In genomic region chr18:59039449-59039848, GRCh38 we compare ENCODE assay signal across 22 cellular contexts.
"Had no signal": no experiment of that assay in that cellular context is flagged by ENCODE, and none has a peak within 500 bp of the region (broad histone marks: within the 10 kb centered on the region; RNA-seq: fewer than 3 reads in every experiment).

No MANE protein-coding gene starts in this region.

- H3K36me3 ChIP-seq: heart left ventricle, SJSA1, thyroid gland, upper lobe of right lung had no signal

- H3K27ac ChIP-seq: heart left ventricle, SJSA1, thyroid gland, upper lobe of right lung had no signal

- H3K4me3 ChIP-seq: heart left ventricle, mucosa of descending colon, SJSA1, thyroid gland, upper lobe of right lung had no signal

- H3K9me3 ChIP-seq: heart left ventricle, mucosa of descending colon, SJSA1, thyroid gland, upper lobe of right lung had no signal

- FAIRE-seq: bronchial epithelial cell, islet of Langerhans had no signal

- H3K4me3 Mint-ChIP-seq: activated naive CD8-positive, alpha-beta T cell treated with anti-CD3 and anti-CD28 coated beads, Interleukin-2, amount 10 ng/mL, durations not matched to agents 7 days and 5 days had no signal

- H3K9me3 Mint-ChIP-seq: activated naive CD8-positive, alpha-beta T cell treated with anti-CD3 and anti-CD28 coated beads, Interleukin-2, amount 10 ng/mL, durations not matched to agents 7 days and 5 days had no signal

- DNase-seq: activated CD4-positive, alpha-beta T cell treated with anti-CD3 and anti-CD28 coated beads, Interleukin-2, amount 50 U/mL, for 4 hours; activated gamma-delta T cell; activated naive CD8-positive, alpha-beta T cell treated with anti-CD3 and anti-CD28 coated beads, Interleukin-2, amount 10 ng/mL, durations not matched to agents 7 days and 5 days; activated T-cell treated with anti-CD3 and anti-CD28 coated beads, Interleukin-2, amount 50 U/mL, for 1 hour; amygdala; cerebellar nuclear complex; cortex of kidney; heart left ventricle; mucosa of descending colon; occipital lobe; posterior cingulate gyrus; small intestine; stimulated activated CD4-positive, alpha-beta T cell treated with anti-CD3 and anti-CD28 coated beads, Interleukin-15, amount 100 ng/mL, for 24 hours; stimulated activated naive CD4-positive, alpha-beta T cell treated with Interleukin-2 at 50 U/mL for 16 hours; substantia nigra; T-helper 1 cell; thyroid gland; upper lobe of right lung had no signal

- ATAC-seq: heart left ventricle, mucosa of descending colon, sciatic nerve, upper lobe of right lung had no signal

- H3K27me3 ChIP-seq: heart left ventricle, SJSA1, thyroid gland, upper lobe of right lung had no signal

- H3K36me3 Mint-ChIP-seq: activated naive CD8-positive, alpha-beta T cell treated with anti-CD3 and anti-CD28 coated beads, Interleukin-2, amount 10 ng/mL, durations not matched to agents 7 days and 5 days had no signal

- H3K27ac Mint-ChIP-seq: activated naive CD8-positive, alpha-beta T cell treated with anti-CD3 and anti-CD28 coated beads, Interleukin-2, amount 10 ng/mL, durations not matched to agents 7 days and 5 days had no signal
